Comparison of ENCODE assay signal across 11 cellular contexts in the genomic region with DNA sequence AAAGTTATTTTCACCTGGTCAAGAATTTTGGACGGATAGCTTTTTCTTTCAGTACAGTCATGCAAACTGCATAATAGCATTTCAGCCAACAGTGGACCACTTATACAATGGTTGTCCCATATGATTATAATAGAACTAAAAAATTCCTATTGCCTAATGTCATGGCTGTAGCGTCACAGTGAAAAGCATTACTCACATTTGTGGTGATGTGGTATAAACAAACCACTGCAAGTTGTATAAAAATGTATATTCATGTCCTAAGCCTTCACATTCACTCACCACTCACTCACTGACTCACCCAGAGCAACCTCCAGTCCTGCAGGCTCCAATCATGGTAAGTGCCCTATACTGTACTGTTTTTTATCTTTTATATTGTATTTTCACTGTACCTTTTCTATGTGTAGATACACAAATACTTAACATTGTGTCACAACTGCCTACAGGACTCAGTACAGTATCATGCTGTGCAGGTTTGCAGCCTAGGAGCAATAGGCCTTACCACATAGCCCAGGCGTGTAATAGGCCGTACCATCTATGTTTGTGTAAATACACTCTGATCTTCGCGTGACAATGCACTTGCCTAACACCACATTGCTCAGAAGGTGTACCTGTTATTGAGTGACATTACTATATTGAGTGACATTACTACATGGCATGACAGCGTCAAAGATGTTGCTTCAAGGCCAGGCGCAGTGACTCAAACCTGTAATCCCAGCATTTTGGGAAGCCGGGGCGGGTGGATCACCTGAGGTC. TPM values are rescaled to one million over a fixed set of nuclear protein-coding genes. Genes with fewer than 3 reads are reported as not detected.
DNase-seq lines count a peak whose midpoint lies in the region; ATAC-seq, FAIRE-seq and TF ChIP-seq lines count a peak whose summit lies in the region.
"Had no signal": no experiment of that assay in that cellular context is flagged by ENCODE, and none has a peak within 500 bp of the region (broad histone marks: within the 10 kb centered on the region; RNA-seq: fewer than 3 reads in every experiment).

No MANE protein-coding gene starts in this region.

- intact Hi-C loops in HepG2 (cut with micrococcal nuclease; ENCODE audit: unreplicated experiment) (no loop called here), right lobe of liver (cut with DNase I) (no loop called here), esophagus squamous epithelium (cut with DNase I) (no loop called here)

- peaks cover 31% of the 10 kb centered on the region for H4K20me1 ChIP-seq in HepG2 (ENCODE audit: insufficient read depth, low read length)

- no peak for ATAC-seq in HepG2
- no peak for ATAC-seq in right lobe of liver
- ATAC-seq in GM19324 (IDR thresholded peaks at IDR 0.05; ENCODE audit: low FRiP score, unreplicated experiment) = no peak
- ATAC-seq in HG03342 (IDR thresholded peaks at IDR 0.05; ENCODE audit: unreplicated experiment) = no peak
- ATAC-seq in HG02852 (IDR thresholded peaks at IDR 0.05; ENCODE audit: unreplicated experiment) = no peak

- TF ChIP-seq CTCF in HepG2 (CRISPR knock-in tag; IDR thresholded peaks at IDR 0.05) (no peak), right lobe of liver (IDR thresholded peaks at IDR 0.05) (no peak), esophagus squamous epithelium (IDR thresholded peaks at IDR 0.05) (no peak)

- in situ Hi-C loops in HepG2 (cut with HindIII; ENCODE audit: extremely low pct_ligation_motif_present, low pct_unique_long_range_greater_than_20kb) = no loop called here

- H3K9me3 ChIP-seq in HepG2 (ENCODE audit: low read length) (no peaks in the 10 kb centered on the region), right lobe of liver (no peaks in the 10 kb centered on the region), esophagus squamous epithelium (no peaks in the 10 kb centered on the region)
- H3K9me3 ChIP-seq: left ventricle myocardium inferior had no signal

- no peak overlapping the region for H3K4me2 ChIP-seq in HepG2 (ENCODE audit: low read depth, low read length)

- H3K27me3 ChIP-seq in HepG2 (ENCODE audit: control insufficient read depth in 1 of 2, insufficient read depth in 2 of 2, low read length in 2 of 2) = no peaks in the 10 kb centered on the region; a peak in 1 of 5 replicates
- H3K27me3 ChIP-seq in right lobe of liver = no peaks in the 10 kb centered on the region
- H3K27me3 ChIP-seq in esophagus squamous epithelium = no peaks in the 10 kb centered on the region

- H3K27ac ChIP-seq in HepG2 (ENCODE audit: extremely low read length, insufficient read depth, low read length) (no peak overlapping the region), right lobe of liver (no peak overlapping the region), esophagus squamous epithelium (peak overlapping the region in 3 of 4 donors; percentile 20 to 43 (median 23))
- H3K27ac ChIP-seq: left ventricle myocardium inferior had no signal

- BruUV-seq in HepG2 (replicated peaks; lab: Mats Ljungman, UMichigan) = no TSS peak

- 99% methylated on average over 10 of the region's 10 CpGs for WGBS in HepG2 (ENCODE audit: low lambda C conversion rate)
- WGBS in right lobe of liver (ENCODE audit: insufficient coverage, low coverage, low lambda C conversion rate, missing lambda C conversion rate) = 83% methylated on average over 5 of the region's 10 CpGs
- WGBS in esophagus squamous epithelium, 2 donors = 68 to 88% methylated on average over 10 of the region's 10 CpGs

- TF ChIP-seq POLR2A in HepG2 (IDR thresholded peaks at IDR 0.05; ENCODE audit: insufficient read depth in 1 of 2, low read depth in 2 of 2, low read length in 2 of 2) (no peak), right lobe of liver (IDR thresholded peaks at IDR 0.05) (no peak), esophagus squamous epithelium (IDR thresholded peaks at IDR 0.05) (no peak)

- peak; percentile 30 for FAIRE-seq in HepG2 (lab: Jason Lieb, UNC)

- peaks cover 39% of the 10 kb centered on the region for H3K79me2 ChIP-seq in HepG2 (ENCODE audit: insufficient read depth, low read length)

- no peaks in the 10 kb centered on the region; a peak in 2 of 5 replicates for H3K36me3 ChIP-seq in HepG2 (replicated peaks in 1 of 2; ENCODE audit: control insufficient read depth in 1 of 2, insufficient read depth in 2 of 2, low read length in 2 of 2)
- no peaks in the 10 kb centered on the region for H3K36me3 ChIP-seq in right lobe of liver
- no peaks in the 10 kb centered on the region for H3K36me3 ChIP-seq in esophagus squamous epithelium
- H3K36me3 ChIP-seq: left ventricle myocardium inferior had no signal

- peaks cover 16% of the 10 kb centered on the region for H3K4me1 ChIP-seq in HepG2 (ENCODE audit: insufficient read depth, low read length)
- H3K4me1 ChIP-seq in right lobe of liver = no peaks in the 10 kb centered on the region
- no peaks in the 10 kb centered on the region for H3K4me1 ChIP-seq in esophagus squamous epithelium

- H2AFZ ChIP-seq in HepG2 (ENCODE audit: low read length) = no peak overlapping the region

- TF ChIP-seq EP300 in HepG2 (IDR thresholded peaks at IDR 0.05; ENCODE audit: low read depth in 2 of 2, low read length in 2 of 2) (no peak), HepG2 (CRISPR knock-in tag; IDR thresholded peaks at IDR 0.05; ENCODE audit: borderline replicate concordance) (no peak)

- CTCF ChIA-PET in HepG2 (lab: Yijun Ruan, JAX; ENCODE audit: low intra/inter-chr PET ratio, low total read pairs) = no interaction called here

- no peak overlapping the region for H3K9ac ChIP-seq in HepG2 (ENCODE audit: insufficient read depth, low read depth, low read length)

- POLR2A ChIA-PET in HepG2 (lab: Yijun Ruan, JAX) = interaction anchor here (1.5 kb wide), 1 partner anchor 18 kb away, joined by 4 read pairs; the partner anchor contains the start of gene ABHD12

- DNase-seq in HepG2 (ENCODE audit: low spot score) = no peak
- no peak for DNase-seq in right lobe of liver
- DNase-seq in RKO (ENCODE audit: low spot score) = peak; percentile 95
- DNase-seq in esophagus squamous epithelium (lab: John Stamatoyannopoulos, UW) = no peak
- DNase-seq in stromal cell of bone marrow (ENCODE audit: low read depth) = peak; percentile 75
- DNase-seq: activated naive CD4-positive, alpha-beta T cell treated with anti-CD3 and anti-CD28 coated beads for 36 hours; CD4-positive, alpha-beta T cell; left ventricle myocardium inferior had no signal

- no peak for TF ChIP-seq RAD21 in HepG2 (CRISPR knock-in tag; IDR thresholded peaks at IDR 0.05)

- no peak overlapping the region for H3K4me3 ChIP-seq in HepG2 (replicated peaks in 1 of 3; ENCODE audit: insufficient read depth in 1 of 3, low read depth in 2 of 3, low read length in 3 of 3)
- H3K4me3 ChIP-seq in right lobe of liver = no peak overlapping the region
- H3K4me3 ChIP-seq in esophagus squamous epithelium = no peak overlapping the region
- H3K4me3 ChIP-seq: left ventricle myocardium inferior had no signal

RNA-seq across cellular contexts. Expression of gene ABHD12, which starts 17.9 kb away (rescaled TPM):
- total RNA-seq in HepG2 (2016; rRNA removed; fragmentation: Illumina TruSeq; extraction: Trizol) = 43.1 and 72.1 TPM in 2 replicates
- total RNA-seq in HepG2 (2016; cell fraction: cytosol; rRNA removed; fragmentation: Illumina TruSeq; extraction: Trizol; ENCODE audit: low read depth) = 73.1 and 89.7 TPM in 2 replicates
- 38.1 and 70.5 TPM in 2 replicates for total RNA-seq in HepG2 (2016; cell fraction: insoluble cytoplasmic fraction; rRNA removed; fragmentation: Illumina TruSeq; extraction: Trizol)
- 99.5 and 113 TPM in 2 replicates for total RNA-seq in HepG2 (2016; cell fraction: membrane; rRNA removed; fragmentation: Illumina TruSeq; extraction: Trizol)
- 57.0 and 61.3 TPM in 2 replicates for total RNA-seq in HepG2 (2016; cell fraction: nucleus; rRNA removed; fragmentation: Illumina TruSeq; extraction: Trizol)
- 23.5 and 28.9 TPM in 2 replicates for polyA plus RNA-seq in HepG2 (2011; rRNA removed)
- 29.9 and 33.0 TPM in 2 replicates for polyA plus RNA-seq in HepG2 (2011; cell fraction: cytosol; rRNA removed)
- 27.9 TPM in 2 replicates for polyA plus RNA-seq in HepG2 (2011; cell fraction: nucleus; rRNA removed)
- 51.1 and 71.7 TPM in 2 replicates for polyA plus RNA-seq in HepG2 (2012)
- polyA plus RNA-seq in HepG2 (2016; cell fraction: cytosol; fragmentation: Illumina TruSeq; extraction: Trizol; ENCODE audit: low read depth) = 72.8 and 82.5 TPM in 2 replicates
- polyA plus RNA-seq in HepG2 (2016; cell fraction: insoluble cytoplasmic fraction; fragmentation: Illumina TruSeq; extraction: Trizol; ENCODE audit: low read depth) = 45.4 and 52.7 TPM in 2 replicates
- polyA plus RNA-seq in HepG2 (2016; cell fraction: membrane; fragmentation: Illumina TruSeq; extraction: Trizol; ENCODE audit: low read depth) = 96.3 and 99.8 TPM in 2 replicates
- 89.1 and 91.9 TPM in 2 replicates for polyA plus RNA-seq in HepG2 (2016; cell fraction: nucleus; fragmentation: Illumina TruSeq; extraction: Trizol; ENCODE audit: insufficient read depth, low read depth)
- 28.9 and 42.1 TPM in 2 replicates for polyA minus RNA-seq in HepG2 (2011; rRNA and poly(A)+ RNA removed; ENCODE audit: low replicate concordance)
- 18.7 and 23.4 TPM in 2 replicates for polyA minus RNA-seq in HepG2 (2011; cell fraction: cytosol; rRNA and poly(A)+ RNA removed)
- polyA minus RNA-seq in HepG2 (2011; cell fraction: nucleus; rRNA and poly(A)+ RNA removed) = 40.6 and 42.5 TPM in 2 replicates
- total RNA-seq in right lobe of liver = 10 to 100 TPM; 16.1 to 23.6 (median 18.7) TPM
- 10 to 100 TPM; 23.8 to 62.1 (median 36.4) TPM for total RNA-seq in esophagus squamous epithelium

RNA-seq across cellular contexts. Expression of gene GINS1, which starts 34.7 kb away (rescaled TPM):
- 59.9 and 74.6 TPM in 2 replicates for total RNA-seq in HepG2 (2016; rRNA removed; fragmentation: Illumina TruSeq; extraction: Trizol)
- 12.1 and 13.7 TPM in 2 replicates for total RNA-seq in HepG2 (2016; cell fraction: cytosol; rRNA removed; fragmentation: Illumina TruSeq; extraction: Trizol; ENCODE audit: low read depth)
- total RNA-seq in HepG2 (2016; cell fraction: insoluble cytoplasmic fraction; rRNA removed; fragmentation: Illumina TruSeq; extraction: Trizol) = 62.2 and 82.5 TPM in 2 replicates
- total RNA-seq in HepG2 (2016; cell fraction: membrane; rRNA removed; fragmentation: Illumina TruSeq; extraction: Trizol) = 27.4 and 32.8 TPM in 2 replicates
- 30.1 and 33.0 TPM in 2 replicates for total RNA-seq in HepG2 (2016; cell fraction: nucleus; rRNA removed; fragmentation: Illumina TruSeq; extraction: Trizol)
- 10.3 and 14.6 TPM in 2 replicates for polyA plus RNA-seq in HepG2 (2011; rRNA removed)
- polyA plus RNA-seq in HepG2 (2011; cell fraction: cytosol; rRNA removed) = 8.1 and 9.7 TPM in 2 replicates
- polyA plus RNA-seq in HepG2 (2011; cell fraction: nucleus; rRNA removed) = 5.7 and 6.6 TPM in 2 replicates
- 6.6 and 15.3 TPM in 2 replicates for polyA plus RNA-seq in HepG2 (2012)
- polyA plus RNA-seq in HepG2 (2016; cell fraction: cytosol; fragmentation: Illumina TruSeq; extraction: Trizol; ENCODE audit: low read depth) = 3.4 and 3.7 TPM in 2 replicates
- polyA plus RNA-seq in HepG2 (2016; cell fraction: insoluble cytoplasmic fraction; fragmentation: Illumina TruSeq; extraction: Trizol; ENCODE audit: low read depth) = 62.2 and 68.3 TPM in 2 replicates
- polyA plus RNA-seq in HepG2 (2016; cell fraction: membrane; fragmentation: Illumina TruSeq; extraction: Trizol; ENCODE audit: low read depth) = 11.0 and 11.7 TPM in 2 replicates
- polyA plus RNA-seq in HepG2 (2016; cell fraction: nucleus; fragmentation: Illumina TruSeq; extraction: Trizol; ENCODE audit: insufficient read depth, low read depth) = 50.8 and 54.7 TPM in 2 replicates
- 9.2 and 15.1 TPM in 2 replicates for polyA minus RNA-seq in HepG2 (2011; rRNA and poly(A)+ RNA removed; ENCODE audit: low replicate concordance)
- polyA minus RNA-seq in HepG2 (2011; cell fraction: cytosol; rRNA and poly(A)+ RNA removed) = 8.7 and 11.2 TPM in 2 replicates
- 8.8 and 9.4 TPM in 2 replicates for polyA minus RNA-seq in HepG2 (2011; cell fraction: nucleus; rRNA and poly(A)+ RNA removed)
- total RNA-seq in right lobe of liver = 1 to 10 TPM in 2 of 6 experiments, under 1 TPM in 4; 0.37 to 3.5 (median 0.76) TPM
- 10 to 100 TPM in 1 of 4 donors, 1 to 10 TPM in 3; 3.4 to 12.9 (median 6.4) TPM for total RNA-seq in esophagus squamous epithelium

Comparison
In these comparisons a context has a peak if more than half of its experiments do, and no peak if none do; other contexts are left out.
1. DNase-seq: peak in RKO (single experiment) and stromal cell of bone marrow (single experiment); none in HepG2 (single experiment), right lobe of liver (0 of 3) and esophagus squamous epithelium (single experiment).
2. H3K27ac ChIP-seq: peak in esophagus squamous epithelium (3 of 4); none in HepG2 (single experiment) and right lobe of liver (0 of 3).